In the genomic region with DNA sequence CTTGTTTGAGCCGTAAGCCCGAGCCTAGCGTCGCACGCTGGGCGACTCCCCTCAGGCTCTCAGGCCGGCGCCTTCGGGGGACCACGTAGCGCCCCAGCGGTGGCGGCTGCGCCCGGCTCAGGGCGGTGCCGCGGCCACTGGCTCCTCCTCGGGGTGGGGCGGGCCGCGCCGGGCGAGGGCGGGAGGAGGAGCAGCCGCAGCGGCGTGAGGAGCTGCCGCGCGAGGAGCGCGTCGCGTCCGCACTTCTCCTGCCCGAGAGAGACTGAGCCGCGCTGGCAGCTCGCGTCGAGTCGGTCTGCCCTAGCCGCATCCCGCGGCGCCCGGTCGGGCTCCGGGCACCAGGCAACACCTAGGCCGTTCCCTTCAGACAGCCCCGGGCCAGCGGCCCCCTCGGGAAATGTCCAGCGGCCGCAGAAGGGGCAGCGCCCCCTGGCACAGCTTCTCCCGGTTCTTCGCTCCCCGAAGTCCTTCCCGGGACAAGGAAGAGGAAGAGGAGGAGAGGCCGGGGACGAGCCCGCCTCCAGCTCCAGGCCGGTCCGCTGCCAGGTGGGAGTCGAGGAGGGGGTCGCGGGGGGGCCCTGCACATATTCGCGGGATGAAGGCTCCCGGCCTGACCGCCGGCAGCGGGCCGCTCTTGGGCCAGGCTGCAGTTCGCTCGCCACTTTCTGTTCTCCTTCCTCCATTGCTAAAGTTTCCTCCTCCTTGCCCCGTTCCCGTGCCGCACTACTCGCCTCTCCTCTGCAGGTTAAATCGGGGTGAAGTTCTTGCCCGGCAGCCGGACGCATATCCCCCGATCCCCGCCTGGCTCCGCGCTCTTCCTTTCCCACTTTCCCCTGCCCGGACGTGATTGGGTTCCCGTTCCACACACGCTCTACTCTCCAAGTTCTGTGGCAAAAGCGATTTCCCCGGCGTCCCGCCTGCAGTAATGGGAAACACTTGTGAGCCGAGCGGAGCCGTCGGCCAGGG, we compare ENCODE assay signal across 1 cellular context.
TF ChIP-seq lines count a peak whose summit lies in the region.

A gene (plus strand): TSS at position 202 of the 966 bp plus-strand sequence. CDS start 196 bp downstream, at position 398.

TF ChIP-seq in HepG2, 621 proteins besides CTCF, POLR2A, EP300 and RAD21 (continues in another document):
- peak; percentile 80 for TF ChIP-seq HNRNPLL (IDR thresholded peaks at IDR 0.05; ENCODE audit: low read depth, low read length, poor library complexity, severe bottlenecking)
- TF ChIP-seq, protein P1, sequence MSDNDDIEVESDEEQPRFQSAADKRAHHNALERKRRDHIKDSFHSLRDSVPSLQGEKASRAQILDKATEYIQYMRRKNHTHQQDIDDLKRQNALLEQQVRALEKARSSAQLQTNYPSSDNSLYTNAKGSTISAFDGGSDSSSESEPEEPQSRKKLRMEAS (IDR thresholded peaks at IDR 0.05) = peak; percentile 79
- TF ChIP-seq SALL2 (CRISPR knock-in tag; IDR thresholded peaks at IDR 0.05) = peak; percentile 83; the same call in 1 of the 2 replicates
- 0 out of 2 replicates have a peak, but pooled peaks have one; percentile 48 for TF ChIP-seq CBFB (CRISPR knock-in tag; IDR thresholded peaks at IDR 0.05)
- peak; percentile 67 for TF ChIP-seq KMT2A (CRISPR knock-in tag; IDR thresholded peaks at IDR 0.05)
- 0 out of 2 replicates have a peak, but pooled peaks have one; percentile 65 for TF ChIP-seq ZFYVE20 (CRISPR knock-in tag; IDR thresholded peaks at IDR 0.05; ENCODE audit: borderline replicate concordance, low read depth)
- peak; percentile 87 for TF ChIP-seq ZNF776 (CRISPR knock-in tag; IDR thresholded peaks at IDR 0.05)
- no peak for TF ChIP-seq ZNF282 (IDR thresholded peaks at IDR 0.05; ENCODE audit: partially characterized antibody)
- peak; percentile 57; the same call in 1 of the 2 replicates for TF ChIP-seq SPEN (CRISPR knock-in tag; IDR thresholded peaks at IDR 0.05; ENCODE audit: low read depth)
- no peak; the same call in 1 of the 2 replicates for TF ChIP-seq STAT5B (CRISPR knock-in tag; IDR thresholded peaks at IDR 0.05)
- no peak for TF ChIP-seq ZNF737 (CRISPR knock-in tag; IDR thresholded peaks at IDR 0.05; ENCODE audit: borderline replicate concordance)
- no peak for TF ChIP-seq NONO (IDR thresholded peaks at IDR 0.05)
- peak; percentile 40; the same call in 1 of the 2 replicates for TF ChIP-seq NONO (CRISPR knock-in tag; conservative IDR thresholded peaks at IDR 0.05)
- TF ChIP-seq, protein P2, sequence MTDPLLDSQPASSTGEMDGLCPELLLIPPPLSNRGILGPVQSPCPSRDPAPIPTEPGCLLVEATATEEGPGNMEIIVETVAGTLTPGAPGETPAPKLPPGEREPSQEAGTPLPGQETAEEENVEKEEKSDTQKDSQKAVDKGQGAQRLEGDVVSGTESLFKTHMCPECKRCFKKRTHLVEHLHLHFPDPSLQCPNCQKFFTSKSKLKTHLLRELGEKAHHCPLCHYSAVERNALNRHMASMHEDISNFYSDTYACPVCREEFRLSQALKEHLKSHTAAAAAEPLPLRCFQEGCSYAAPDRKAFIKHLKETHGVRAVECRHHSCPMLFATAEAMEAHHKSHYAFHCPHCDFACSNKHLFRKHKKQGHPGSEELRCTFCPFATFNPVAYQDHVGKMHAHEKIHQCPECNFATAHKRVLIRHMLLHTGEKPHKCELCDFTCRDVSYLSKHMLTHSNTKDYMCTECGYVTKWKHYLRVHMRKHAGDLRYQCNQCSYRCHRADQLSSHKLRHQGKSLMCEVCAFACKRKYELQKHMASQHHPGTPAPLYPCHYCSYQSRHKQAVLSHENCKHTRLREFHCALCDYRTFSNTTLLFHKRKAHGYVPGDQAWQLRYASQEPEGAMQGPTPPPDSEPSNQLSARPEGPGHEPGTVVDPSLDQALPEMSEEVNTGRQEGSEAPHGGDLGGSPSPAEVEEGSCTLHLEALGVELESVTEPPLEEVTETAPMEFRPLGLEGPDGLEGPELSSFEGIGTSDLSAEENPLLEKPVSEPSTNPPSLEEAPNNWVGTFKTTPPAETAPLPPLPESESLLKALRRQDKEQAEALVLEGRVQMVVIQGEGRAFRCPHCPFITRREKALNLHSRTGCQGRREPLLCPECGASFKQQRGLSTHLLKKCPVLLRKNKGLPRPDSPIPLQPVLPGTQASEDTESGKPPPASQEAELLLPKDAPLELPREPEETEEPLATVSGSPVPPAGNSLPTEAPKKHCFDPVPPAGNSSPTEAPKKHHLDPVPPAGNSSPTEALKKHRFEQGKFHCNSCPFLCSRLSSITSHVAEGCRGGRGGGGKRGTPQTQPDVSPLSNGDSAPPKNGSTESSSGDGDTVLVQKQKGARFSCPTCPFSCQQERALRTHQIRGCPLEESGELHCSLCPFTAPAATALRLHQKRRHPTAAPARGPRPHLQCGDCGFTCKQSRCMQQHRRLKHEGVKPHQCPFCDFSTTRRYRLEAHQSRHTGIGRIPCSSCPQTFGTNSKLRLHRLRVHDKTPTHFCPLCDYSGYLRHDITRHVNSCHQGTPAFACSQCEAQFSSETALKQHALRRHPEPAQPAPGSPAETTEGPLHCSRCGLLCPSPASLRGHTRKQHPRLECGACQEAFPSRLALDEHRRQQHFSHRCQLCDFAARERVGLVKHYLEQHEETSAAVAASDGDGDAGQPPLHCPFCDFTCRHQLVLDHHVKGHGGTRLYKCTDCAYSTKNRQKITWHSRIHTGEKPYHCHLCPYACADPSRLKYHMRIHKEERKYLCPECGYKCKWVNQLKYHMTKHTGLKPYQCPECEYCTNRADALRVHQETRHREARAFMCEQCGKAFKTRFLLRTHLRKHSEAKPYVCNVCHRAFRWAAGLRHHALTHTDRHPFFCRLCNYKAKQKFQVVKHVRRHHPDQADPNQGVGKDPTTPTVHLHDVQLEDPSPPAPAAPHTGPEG (CRISPR knock-in tag; IDR thresholded peaks at IDR 0.05) = peak; percentile 34; the same call in 1 of the 2 replicates
- no peak for TF ChIP-seq RBM39 (IDR thresholded peaks at IDR 0.05; ENCODE audit: low read depth, low read length, poor library complexity, severe bottlenecking)
- 0 out of 2 replicates have a peak, but pooled peaks have one; percentile 12 for TF ChIP-seq ZNF557 (CRISPR knock-in tag; IDR thresholded peaks at IDR 0.05)
- TF ChIP-seq DNMT1 (CRISPR knock-in tag; IDR thresholded peaks at IDR 0.05) = 0 out of 2 replicates have a peak, but pooled peaks have one; percentile 35
- TF ChIP-seq ZNF44 (CRISPR knock-in tag; IDR thresholded peaks at IDR 0.05) = no peak
- peak; percentile 60; the same call in 1 of the 2 replicates for TF ChIP-seq ZNF292 (CRISPR knock-in tag; IDR thresholded peaks at IDR 0.05; ENCODE audit: borderline replicate concordance, low read depth)
- TF ChIP-seq ZNF766 (CRISPR knock-in tag; IDR thresholded peaks at IDR 0.05; ENCODE audit: borderline replicate concordance) = 0 out of 2 replicates have a peak, but pooled peaks have one; percentile 21
- TF ChIP-seq PCBP1 (IDR thresholded peaks at IDR 0.05; ENCODE audit: borderline replicate concordance, low read depth, low read length) = 0 out of 2 replicates have a peak, but pooled peaks have one; percentile 71
- no peak for TF ChIP-seq PTBP1 (IDR thresholded peaks at IDR 0.05; ENCODE audit: low read depth, low read length, poor library complexity, severe bottlenecking)
- peak; percentile 82; the same call in 1 of the 2 replicates for TF ChIP-seq ZNF773 (CRISPR knock-in tag; IDR thresholded peaks at IDR 0.05; ENCODE audit: borderline replicate concordance)
- peak; percentile 72 for TF ChIP-seq SALL1 (CRISPR knock-in tag; IDR thresholded peaks at IDR 0.05)
- TF ChIP-seq ASH2L (IDR thresholded peaks at IDR 0.05; ENCODE audit: insufficient read length, low read depth, low read length) = peak; percentile 84
- TF ChIP-seq, protein P3, sequence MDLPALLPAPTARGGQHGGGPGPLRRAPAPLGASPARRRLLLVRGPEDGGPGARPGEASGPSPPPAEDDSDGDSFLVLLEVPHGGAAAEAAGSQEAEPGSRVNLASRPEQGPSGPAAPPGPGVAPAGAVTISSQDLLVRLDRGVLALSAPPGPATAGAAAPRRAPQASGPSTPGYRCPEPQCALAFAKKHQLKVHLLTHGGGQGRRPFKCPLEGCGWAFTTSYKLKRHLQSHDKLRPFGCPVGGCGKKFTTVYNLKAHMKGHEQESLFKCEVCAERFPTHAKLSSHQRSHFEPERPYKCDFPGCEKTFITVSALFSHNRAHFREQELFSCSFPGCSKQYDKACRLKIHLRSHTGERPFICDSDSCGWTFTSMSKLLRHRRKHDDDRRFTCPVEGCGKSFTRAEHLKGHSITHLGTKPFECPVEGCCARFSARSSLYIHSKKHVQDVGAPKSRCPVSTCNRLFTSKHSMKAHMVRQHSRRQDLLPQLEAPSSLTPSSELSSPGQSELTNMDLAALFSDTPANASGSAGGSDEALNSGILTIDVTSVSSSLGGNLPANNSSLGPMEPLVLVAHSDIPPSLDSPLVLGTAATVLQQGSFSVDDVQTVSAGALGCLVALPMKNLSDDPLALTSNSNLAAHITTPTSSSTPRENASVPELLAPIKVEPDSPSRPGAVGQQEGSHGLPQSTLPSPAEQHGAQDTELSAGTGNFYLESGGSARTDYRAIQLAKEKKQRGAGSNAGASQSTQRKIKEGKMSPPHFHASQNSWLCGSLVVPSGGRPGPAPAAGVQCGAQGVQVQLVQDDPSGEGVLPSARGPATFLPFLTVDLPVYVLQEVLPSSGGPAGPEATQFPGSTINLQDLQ (CRISPR knock-in tag; IDR thresholded peaks at IDR 0.05) = peak; percentile 26; the same call in 1 of the 2 replicates
- 0 out of 2 replicates have a peak, but pooled peaks have one; percentile 27 for TF ChIP-seq SP5 (CRISPR knock-in tag; IDR thresholded peaks at IDR 0.05; ENCODE audit: borderline replicate concordance, low read depth)
- TF ChIP-seq MEF2D (CRISPR knock-in tag; IDR thresholded peaks at IDR 0.05) = no peak
- TF ChIP-seq ZFX (CRISPR knock-in tag; IDR thresholded peaks at IDR 0.05; ENCODE audit: low read depth) = peak; percentile 83
- TF ChIP-seq, protein P4, sequence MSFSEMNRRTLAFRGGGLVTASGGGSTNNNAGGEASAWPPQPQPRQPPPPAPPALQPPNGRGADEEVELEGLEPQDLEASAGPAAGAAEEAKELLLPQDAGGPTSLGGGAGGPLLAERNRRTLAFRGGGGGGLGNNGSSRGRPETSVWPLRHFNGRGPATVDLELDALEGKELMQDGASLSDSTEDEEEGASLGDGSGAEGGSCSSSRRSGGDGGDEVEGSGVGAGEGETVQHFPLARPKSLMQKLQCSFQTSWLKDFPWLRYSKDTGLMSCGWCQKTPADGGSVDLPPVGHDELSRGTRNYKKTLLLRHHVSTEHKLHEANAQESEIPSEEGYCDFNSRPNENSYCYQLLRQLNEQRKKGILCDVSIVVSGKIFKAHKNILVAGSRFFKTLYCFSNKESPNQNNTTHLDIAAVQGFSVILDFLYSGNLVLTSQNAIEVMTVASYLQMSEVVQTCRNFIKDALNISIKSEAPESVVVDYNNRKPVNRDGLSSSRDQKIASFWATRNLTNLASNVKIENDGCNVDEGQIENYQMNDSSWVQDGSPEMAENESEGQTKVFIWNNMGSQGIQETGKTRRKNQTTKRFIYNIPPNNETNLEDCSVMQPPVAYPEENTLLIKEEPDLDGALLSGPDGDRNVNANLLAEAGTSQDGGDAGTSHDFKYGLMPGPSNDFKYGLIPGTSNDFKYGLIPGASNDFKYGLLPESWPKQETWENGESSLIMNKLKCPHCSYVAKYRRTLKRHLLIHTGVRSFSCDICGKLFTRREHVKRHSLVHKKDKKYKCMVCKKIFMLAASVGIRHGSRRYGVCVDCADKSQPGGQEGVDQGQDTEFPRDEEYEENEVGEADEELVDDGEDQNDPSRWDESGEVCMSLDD (CRISPR knock-in tag; IDR thresholded peaks at IDR 0.05; ENCODE audit: borderline replicate concordance) = peak; percentile 92
- TF ChIP-seq ZNF430 (CRISPR knock-in tag; IDR thresholded peaks at IDR 0.05) = 0 out of 2 replicates have a peak, but pooled peaks have one; percentile 13
- peak; percentile 85 for TF ChIP-seq ZSCAN31 (CRISPR knock-in tag; IDR thresholded peaks at IDR 0.05; ENCODE audit: low read depth)
- TF ChIP-seq ZSCAN30 (CRISPR knock-in tag; IDR thresholded peaks at IDR 0.05) = peak; percentile 23; the same call in 1 of the 2 replicates
- TF ChIP-seq POGZ (CRISPR knock-in tag; IDR thresholded peaks at IDR 0.05) = peak; percentile 57
- no peak for TF ChIP-seq ZNF577 (CRISPR knock-in tag; IDR thresholded peaks at IDR 0.05; ENCODE audit: borderline replicate concordance, low read depth)
- TF ChIP-seq CCDC6 (CRISPR knock-in tag; IDR thresholded peaks at IDR 0.05) = peak; percentile 29; the same call in 1 of the 2 replicates
- TF ChIP-seq RNF2 (conservative IDR thresholded peaks at IDR 0.05; ENCODE audit: low read depth) = 0 out of 2 replicates have a peak, but pooled peaks have one; percentile 30
- no peak for TF ChIP-seq SP140L (CRISPR knock-in tag; IDR thresholded peaks at IDR 0.05; ENCODE audit: borderline replicate concordance)
- peak; percentile 58; the same call in 1 of the 2 replicates for TF ChIP-seq ZNF746 (CRISPR knock-in tag; IDR thresholded peaks at IDR 0.05)
- no peak for TF ChIP-seq ZNF660 (CRISPR knock-in tag; IDR thresholded peaks at IDR 0.05; ENCODE audit: borderline replicate concordance, low read depth)
- peak; percentile 84 for TF ChIP-seq POLR2G (IDR thresholded peaks at IDR 0.05; ENCODE audit: low read depth, low read length)
- no peak for TF ChIP-seq GPN1 (CRISPR knock-in tag; IDR thresholded peaks at IDR 0.05; ENCODE audit: borderline replicate concordance)
- peak; percentile 49; the same call in 1 of the 2 replicates for TF ChIP-seq ZNF567 (CRISPR knock-in tag; IDR thresholded peaks at IDR 0.05; ENCODE audit: borderline replicate concordance)
- no peak for TF ChIP-seq HDAC6 (IDR thresholded peaks at IDR 0.05; ENCODE audit: low read depth, low read length)
- TF ChIP-seq ZNF792 (CRISPR knock-in tag; IDR thresholded peaks at IDR 0.05) = peak; percentile 50; the same call in 1 of the 2 replicates
- peak; percentile 8; the same call in 1 of the 2 replicates for TF ChIP-seq ELF3 (CRISPR knock-in tag; IDR thresholded peaks at IDR 0.05)
- TF ChIP-seq HOXA3 (CRISPR knock-in tag; IDR thresholded peaks at IDR 0.05) = peak; percentile 45
- TF ChIP-seq AKAP8 (CRISPR knock-in tag; IDR thresholded peaks at IDR 0.05) = peak; percentile 80; the same call in 1 of the 2 replicates
- TF ChIP-seq ZFP41 (CRISPR knock-in tag; IDR thresholded peaks at IDR 0.05; ENCODE audit: borderline replicate concordance) = no peak
- TF ChIP-seq ZNF816 (CRISPR knock-in tag; IDR thresholded peaks at IDR 0.05; ENCODE audit: borderline replicate concordance) = 0 out of 2 replicates have a peak, but pooled peaks have one; percentile 41
- TF ChIP-seq, protein P5, sequence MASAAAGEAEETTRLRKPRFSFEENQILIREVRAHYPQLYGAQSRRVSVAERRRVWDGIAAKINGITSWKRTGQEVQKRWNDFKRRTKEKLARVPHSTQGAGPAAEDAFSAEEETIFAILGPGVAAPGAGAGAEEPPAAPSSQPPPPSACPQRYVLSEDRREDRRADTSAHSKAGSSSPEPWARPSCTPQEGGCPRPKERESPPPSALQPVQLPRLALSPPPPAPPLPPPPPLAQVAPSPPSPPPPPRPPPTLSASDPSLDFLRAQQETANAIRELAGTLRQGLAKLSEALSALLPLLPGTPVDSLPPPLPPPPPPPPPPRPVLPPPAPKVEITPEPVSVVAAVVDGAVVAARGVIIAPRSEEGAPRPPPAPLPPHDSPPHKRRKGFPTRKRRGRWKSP (CRISPR knock-in tag; IDR thresholded peaks at IDR 0.05) = peak; percentile 95
